Comparison of ENCODE assay signal across 17 cellular contexts in the genomic region with DNA sequence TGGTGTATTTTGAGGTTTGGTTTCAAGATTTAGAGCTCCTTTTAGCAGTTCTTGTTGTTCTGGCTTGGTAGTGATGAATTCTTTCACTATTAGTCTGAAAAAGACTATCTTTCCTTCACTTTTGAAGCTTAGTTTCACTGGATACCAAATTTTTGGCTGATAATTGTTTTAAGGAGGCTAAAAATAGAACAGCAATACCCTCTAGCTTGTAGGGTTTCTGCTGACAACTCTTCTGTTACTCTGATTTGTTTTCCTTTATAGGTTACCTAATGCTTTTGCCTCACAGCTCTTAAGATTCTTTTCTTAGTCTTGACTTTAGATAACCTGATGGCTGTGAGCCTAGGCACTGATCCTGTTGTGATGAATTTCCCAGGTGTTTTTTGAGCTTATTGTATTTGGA. TPM values are rescaled to one million over a fixed set of nuclear protein-coding genes. Genes with fewer than 3 reads are reported as not detected.
DNase-seq lines count a peak whose midpoint lies in the region; ATAC-seq, FAIRE-seq and TF ChIP-seq lines count a peak whose summit lies in the region.
"Had no signal": no experiment of that assay in that cellular context is flagged by ENCODE, and none has a peak within 500 bp of the region (broad histone marks: within the 10 kb centered on the region; RNA-seq: fewer than 3 reads in every experiment).

No MANE protein-coding gene starts in this region.

- no peak for TF ChIP-seq CTCF in MM.1S (IDR thresholded peaks at IDR 0.05; ENCODE audit: low read length)
- no peak for TF ChIP-seq CTCF in OCI-LY7 (conservative IDR thresholded peaks at IDR 0.05; ENCODE audit: low read length)

- intact Hi-C loops in OCI-LY7 (cut with micrococcal nuclease; ENCODE audit: unreplicated experiment), result no loop called here

- no peak overlapping the region for H3K9ac ChIP-seq in MM.1S (ENCODE audit: low read length)
- H3K9ac ChIP-seq: BLaER1 had no signal

- ATAC-seq in GM18502 (IDR thresholded peaks at IDR 0.05; ENCODE audit: poor library complexity, unreplicated experiment) (peak; percentile 59), GM21447 (IDR thresholded peaks at IDR 0.05; ENCODE audit: unreplicated experiment) (peak; percentile 79), HG03439 (IDR thresholded peaks at IDR 0.05; ENCODE audit: unreplicated experiment) (no peak), HG03520 (IDR thresholded peaks at IDR 0.05; ENCODE audit: unreplicated experiment) (no peak)
- ATAC-seq: A549 had no signal

- H3K36me3 ChIP-seq in MM.1S (replicated peaks; ENCODE audit: insufficient read depth, low read length) (no peaks in the 10 kb centered on the region), OCI-LY7 (ENCODE audit: insufficient read depth, low read length) (no peaks in the 10 kb centered on the region)
- H3K36me3 ChIP-seq: BLaER1 had no signal

- no peak overlapping the region for H3K4me3 ChIP-seq in MM.1S (ENCODE audit: low read length)
- H3K4me3 ChIP-seq in OCI-LY7 (ENCODE audit: low read depth, low read length, poor library complexity, severe bottlenecking), result no peak overlapping the region
- H3K4me3 ChIP-seq: A549, BLaER1 had no signal

- H2AFZ ChIP-seq in MM.1S (ENCODE audit: low read length), result no peak overlapping the region
- H2AFZ ChIP-seq in OCI-LY7 (ENCODE audit: low read length), result no peak overlapping the region

- BruUV-seq in OCI-LY7 (replicated peaks; lab: Mats Ljungman, UMichigan), result no TSS peak

- H3F3A ChIP-seq in MM.1S (ENCODE audit: insufficient read depth, low read length), result no peaks in the 10 kb centered on the region

- no peaks in the 10 kb centered on the region for H3K4me1 ChIP-seq in MM.1S (ENCODE audit: low read length)
- H3K4me1 ChIP-seq in OCI-LY7 (ENCODE audit: insufficient read depth, low read length, poor library complexity, severe bottlenecking), result no peaks in the 10 kb centered on the region
- H3K4me1 ChIP-seq: A549, BLaER1 had no signal

- H4K20me1 ChIP-seq in MM.1S (ENCODE audit: insufficient read depth, low read length), result no peaks in the 10 kb centered on the region
- no peaks in the 10 kb centered on the region for H4K20me1 ChIP-seq in OCI-LY7 (ENCODE audit: insufficient read depth, low read length)
- H4K20me1 ChIP-seq: BLaER1 had no signal

- peak; percentile 95 for FAIRE-seq in GM19239 (lab: Jason Lieb, UNC)
- FAIRE-seq: H1 had no signal

- H3K9me3 ChIP-seq in MM.1S (replicated peaks; ENCODE audit: insufficient read depth, low read length) (no peaks in the 10 kb centered on the region; the same call in 1 of the 2 replicates), OCI-LY7 (ENCODE audit: low read length) (no peaks in the 10 kb centered on the region)
- H3K9me3 ChIP-seq: A549 had no signal

- H3K79me2 ChIP-seq in MM.1S (ENCODE audit: low read length), result no peaks in the 10 kb centered on the region
- H3K79me2 ChIP-seq in OCI-LY7 (ENCODE audit: insufficient read depth, low read depth, low read length), result no peaks in the 10 kb centered on the region

- no peaks in the 10 kb centered on the region for H3K27me3 ChIP-seq in MM.1S (replicated peaks; ENCODE audit: insufficient read depth, low read length)

- CTCF ChIA-PET in OCI-LY7 (lab: Charles Lee; ENCODE audit: unreplicated experiment), result no interaction called here

- no peak overlapping the region for H3K27ac ChIP-seq in MM.1S (ENCODE audit: low read length)
- no peak overlapping the region for H3K27ac ChIP-seq in OCI-LY7 (ENCODE audit: low read depth, low read length, poor library complexity, severe bottlenecking)
- H3K27ac ChIP-seq: 22Rv1, A549, BLaER1, HL-60 had no signal

- H3K9me2 ChIP-seq in MM.1S (replicated peaks; ENCODE audit: insufficient read depth, low read length), result no peaks in the 10 kb centered on the region
- H3K9me2 ChIP-seq in OCI-LY7 (ENCODE audit: insufficient read depth, low read length), result no peaks in the 10 kb centered on the region

- DNase-seq in GM19239 (ENCODE audit: insufficient read length, low spot score) (no peak), MM.1S (peak; percentile 31), OCI-LY7 (ENCODE audit: low spot score) (no peak), DMS 273 (lab: John Stamatoyannopoulos, UW; ENCODE audit: unreplicated experiment) (no peak)
- DNase-seq: CD4-positive, alpha-beta memory T cell; DMS79 treated with DMSO at 0.1 percent for 48 hours; GF-D8; H9 had no signal

- H3K4me2 ChIP-seq in MM.1S (ENCODE audit: low read depth, low read length), result no peak overlapping the region
- no peak overlapping the region for H3K4me2 ChIP-seq in OCI-LY7 (ENCODE audit: low read length)
- H3K4me2 ChIP-seq: A549, BLaER1 had no signal

- POLR2A ChIA-PET in OCI-LY7 (lab: Charles Lee), result no interaction called here

RNA-seq across cellular contexts. Expression of gene HEPH, which starts 33.6 kb away (rescaled TPM):
- total RNA-seq in OCI-LY7 (2014; rRNA removed; shearing (Covaris generic)), result not detected in 2 replicates
- total RNA-seq in OCI-LY7 (2022), result not detected in 2 replicates
- total RNA-seq: CD4-positive, alpha-beta memory T cell had no signal

Comparison
In these comparisons a context has a peak if more than half of its experiments do, and no peak if none do; other contexts are left out.
1. ATAC-seq: peak in GM18502 (single experiment) and GM21447 (single experiment); none in HG03439 (single experiment) and HG03520 (single experiment).